In the genomic region with DNA sequence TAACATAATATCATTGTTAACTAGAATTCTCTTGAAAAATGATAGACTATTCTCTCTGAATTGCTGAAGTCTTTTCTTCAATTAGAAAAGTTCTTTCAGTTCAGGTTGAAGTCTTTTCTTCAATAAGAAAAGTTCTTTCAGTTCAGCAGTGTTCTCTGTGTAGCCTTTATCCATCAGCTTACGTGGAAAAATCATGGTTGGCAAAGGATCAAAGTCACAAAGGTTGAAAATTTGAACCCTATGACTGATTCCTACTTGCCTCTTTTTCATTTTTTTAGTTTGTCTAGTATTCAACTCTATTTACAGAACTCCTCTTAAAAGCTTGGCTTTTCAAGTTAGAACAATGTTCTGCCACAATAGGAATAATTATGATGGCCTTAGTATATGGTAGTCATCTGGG, we compare ENCODE assay signal across 34 cellular contexts. TPM values are rescaled to one million over a fixed set of nuclear protein-coding genes. Genes with fewer than 3 reads are reported as not detected.
"Had no signal": no experiment of that assay in that cellular context is flagged by ENCODE, and none has a peak within 500 bp of the region (broad histone marks: within the 10 kb centered on the region; RNA-seq: fewer than 3 reads in every experiment).

No MANE protein-coding gene starts in this region.

- H3K4me2 ChIP-seq: KMS-11 had no signal

- H3K4me3 ChIP-seq: MG63 had no signal

- H3K27ac ChIP-seq: KMS-11 had no signal

- H3K27me3 ChIP-seq: MG63 had no signal

- H3K36me3 ChIP-seq: MG63 had no signal

- H3K9me3 ChIP-seq: MG63 had no signal

- H3K9ac ChIP-seq: KMS-11 had no signal

- DNase-seq: Karpas-422, Kasumi-1, KG1, MG63, MM.1S, MV-4-11, NCI-H1048, NCI-H1092, NCI-H1092 treated with DMSO at 0.1 percent for 48 hours, NCI-H1105, NCI-H1105 treated with DMSO at 0.1 percent for 48 hours, NCI-H1417, NCI-H1417 treated with DMSO at 0.1 percent for 48 hours, NCI-H1436, NCI-H1436 treated with DMSO at 0.1 percent for 48 hours, NCI-H1694, NCI-H1694 treated with DMSO at 0.1 percent for 48 hours, NCI-H187, NCI-H187 treated with DMSO at 0.1 percent for 48 hours, NCI-H1930, NCI-H2029, NCI-H2029 treated with DMSO at 0.1 percent for 48 hours, NCI-H2081 treated with DMSO at 0.1 percent for 48 hours, NCI-H2107, NCI-H2171, NCI-H2171 treated with DMSO at 0.1 percent for 48 hours, NCI-H2227 treated with DMSO at 0.1 percent for 48 hours, NCI-H226, NCI-H345, NCI-H446, NCI-H446 treated with DMSO at 0.1 percent for 48 hours, NCI-H510A had no signal

RNA-seq across cellular contexts. Expression of gene CAVIN2, which starts 25.8 kb away (rescaled TPM):
- total RNA-seq: M059J had no signal
